Comparison of ENCODE assay signal across 27 cellular contexts in genomic region chr7:127699853-127700252, GRCh38.
"Had no signal": no experiment of that assay in that cellular context is flagged by ENCODE, and none has a peak within 500 bp of the region (broad histone marks: within the 10 kb centered on the region; RNA-seq: fewer than 3 reads in every experiment).

No MANE protein-coding gene starts in this region.

- ATAC-seq: natural killer cell; right lobe of liver; stimulated activated naive B cell treated with anti-CD40 and anti-IgM and Interleukin-4, amounts not matched to agents 10 μg/mL and 1 μg/mL and 100 μg/mL, for 72 hours; stimulated activated naive CD8-positive, alpha-beta T cell treated with anti-CD3 and anti-CD28 coated beads, Interleukin-15, Interleukin-2, amounts not matched to agents 100 U/mL and 50 U/mL, for 24 hours had no signal

- H3K27ac Mint-ChIP-seq: mesothelial cell of epicardium; nephron progenitor cell; neural progenitor cell; stimulated activated naive B cell treated with anti-CD40 and anti-IgM and Interleukin-4, amounts not matched to agents 10 μg/mL and 1 μg/mL and 100 μg/mL, for 72 hours had no signal

- H3K4me3 ChIP-seq: left ventricle myocardium inferior, lung, neural progenitor cell, right atrium auricular region, right lobe of liver, smooth muscle cell, tibial nerve, upper lobe of left lung, vagina had no signal

- H3K9me3 Mint-ChIP-seq: immature natural killer cell; mesothelial cell of epicardium; naive B cell; natural killer cell; nephron progenitor cell; neural progenitor cell; stimulated activated naive B cell treated with anti-CD40 and anti-IgM and Interleukin-4, amounts not matched to agents 10 μg/mL and 1 μg/mL and 100 μg/mL, for 72 hours had no signal

- H3K36me3 ChIP-seq: neural progenitor cell had no signal

- H3K27ac ChIP-seq: left ventricle myocardium inferior, neural progenitor cell, neutrophil, parathyroid adenoma, right atrium auricular region, right lobe of liver, tibial nerve, upper lobe of left lung, vagina had no signal

- DNase-seq: hypothalamus; immature natural killer cell; islet precursor cell; left ventricle myocardium inferior; mesendoderm; naive B cell; natural killer cell; nephron progenitor cell; occipital lobe; right lobe of liver; stimulated activated CD4-positive, alpha-beta T cell treated with anti-CD3 and anti-CD28 coated beads, Interleukin-1b, Interleukin-23, amount 100 ng/mL, for 48 hours; stimulated activated CD4-positive, alpha-beta T cell treated with anti-CD3 and anti-CD28 coated beads, Interleukin-2, amount 100 ng/mL, for 48 hours; stimulated activated CD4-positive, alpha-beta T cell treated with anti-CD3 and anti-CD28 coated beads, Interleukin-4, amount 100 ng/mL, for 4 hours; stimulated activated CD8-positive, alpha-beta memory T cell treated with anti-CD3 and anti-CD28 coated beads, Interleukin-4, amount 100 ng/mL, for 48 hours; stimulated activated naive B cell treated with anti-CD40 and anti-IgM and Interleukin-4, amounts not matched to agents 10 μg/mL and 1 μg/mL and 100 μg/mL, for 72 hours; stimulated activated naive CD8-positive, alpha-beta T cell treated with anti-CD3 and anti-CD28 coated beads, Interleukin-15, Interleukin-2, amounts not matched to agents 100 U/mL and 50 U/mL, for 24 hours; substantia nigra; upper lobe of left lung had no signal

- H3K27me3 Mint-ChIP-seq: naive B cell; stimulated activated naive B cell treated with anti-CD40 and anti-IgM and Interleukin-4, amounts not matched to agents 10 μg/mL and 1 μg/mL and 100 μg/mL, for 72 hours had no signal

- H3K4me1 Mint-ChIP-seq: mesothelial cell of epicardium, nephron progenitor cell, neural progenitor cell had no signal

- H3K4me2 ChIP-seq: neural progenitor cell, smooth muscle cell had no signal

- H3K9ac ChIP-seq: neural progenitor cell, parathyroid adenoma had no signal

- H3K27me3 ChIP-seq: neural progenitor cell, neutrophil, right atrium auricular region, right lobe of liver, tibial nerve, upper lobe of left lung, vagina had no signal

- H2AFZ ChIP-seq: neural progenitor cell, parathyroid adenoma had no signal

- H3K4me3 Mint-ChIP-seq: immature natural killer cell; mesothelial cell of epicardium; naive B cell; natural killer cell; nephron progenitor cell; neural progenitor cell; stimulated activated naive B cell treated with anti-CD40 and anti-IgM and Interleukin-4, amounts not matched to agents 10 μg/mL and 1 μg/mL and 100 μg/mL, for 72 hours had no signal

- H3K9me3 ChIP-seq: left ventricle myocardium inferior, neutrophil, right atrium auricular region, right lobe of liver, tibial nerve, upper lobe of left lung, vagina had no signal

- H3K4me1 ChIP-seq: left ventricle myocardium inferior, neural progenitor cell, parathyroid adenoma, right atrium auricular region, right lobe of liver, tibial nerve, upper lobe of left lung, vagina had no signal
